In genomic region chr18:9283789-9284188, GRCh38 we compare ENCODE assay signal across 26 cellular contexts.
"Had no signal": no experiment of that assay in that cellular context is flagged by ENCODE, and none has a peak within 500 bp of the region (broad histone marks: within the 10 kb centered on the region; RNA-seq: fewer than 3 reads in every experiment).

No MANE protein-coding gene starts in this region.

- ATAC-seq: activated CD4-positive, CD25-positive, alpha-beta regulatory T cell treated with anti-CD3 and anti-CD28 coated beads, Interleukin-2, amount 50 U/mL, for 24 hours; activated CD8-positive, alpha-beta memory T cell treated with anti-CD3 and anti-CD28 coated beads, Interleukin-2, amount 10 ng/mL, durations not matched to agents 7 days and 5 days; activated CD8-positive, alpha-beta T cell treated with anti-CD3 and anti-CD28 coated beads, Interleukin-2, amount 10 ng/mL, durations not matched to agents 7 days and 5 days; activated naive CD8-positive, alpha-beta T cell treated with anti-CD3 and anti-CD28 coated beads, Interleukin-2, amount 50 U/mL, for 24 hours; esophagus mucosa; gastroesophageal sphincter; T-cell had no signal

- DNase-seq: activated B cell treated with CpG ODN at 0.5 μM for 24 hours; activated CD4-positive, alpha-beta memory T cell treated with anti-CD3 and anti-CD28 coated beads for 36 hours; activated CD4-positive, alpha-beta T cell treated with anti-CD3 and anti-CD28 coated beads, Interleukin-2, amount 10 ng/mL, durations not matched to agents 24 days and 14 days; activated CD8-positive, alpha-beta memory T cell treated with anti-CD3 and anti-CD28 coated beads, Interleukin-2, amount 10 ng/mL, durations not matched to agents 7 days and 5 days; activated CD8-positive, alpha-beta memory T cell treated with anti-CD3 and anti-CD28 coated beads, Interleukin-2, amount 50 U/mL, for 4 hours; activated CD8-positive, alpha-beta T cell treated with anti-CD3 and anti-CD28 coated beads, Interleukin-2, amount 10 ng/mL, durations not matched to agents 7 days and 5 days; activated effector memory CD4-positive, alpha-beta T cell treated with anti-CD3 and anti-CD28 coated beads, Interleukin-2, amount 50 U/mL, for 16 hours; activated naive CD4-positive, alpha-beta T cell treated with anti-CD3 and anti-CD28 coated beads for 36 hours; activated naive CD8-positive, alpha-beta T cell treated with anti-CD3 and anti-CD28 coated beads for 36 hours; activated naive CD8-positive, alpha-beta T cell treated with anti-CD3 and anti-CD28 coated beads, Interleukin-2, amount 50 U/mL, for 24 hours; activated T-cell treated with anti-CD3 and anti-CD28 coated beads, Interleukin-2, amount 50 U/mL, for 1 hour; activated T-cell treated with anti-CD3 and anti-CD28 coated beads, Interleukin-2, amount 50 U/mL, for 48 hours; brain microvascular endothelial cell; dorsolateral prefrontal cortex; effector memory CD4-positive, alpha-beta T cell; endodermal cell; foreskin melanocyte; head of caudate nucleus; T-cell; T1000; WERI-Rb-1 had no signal

- H3K9me3 ChIP-seq: ascending aorta, gastroesophageal sphincter had no signal

- H3K4me3 ChIP-seq: ascending aorta, coronary artery, dorsolateral prefrontal cortex, gastroesophageal sphincter had no signal

- H3K4me1 ChIP-seq: ascending aorta, gastroesophageal sphincter had no signal

- H3K27me3 ChIP-seq: ascending aorta, brain microvascular endothelial cell, dorsolateral prefrontal cortex, gastroesophageal sphincter had no signal

- H3K27ac ChIP-seq: ascending aorta, brain microvascular endothelial cell, coronary artery, dorsolateral prefrontal cortex, gastroesophageal sphincter, WERI-Rb-1 had no signal

- H3K36me3 ChIP-seq: brain microvascular endothelial cell had no signal
